Comparison of ENCODE assay signal across 8 cellular contexts in genomic region chr13:92175330-92175729, GRCh38.
DNase-seq lines count a peak whose midpoint lies in the region; ATAC-seq and TF ChIP-seq lines count a peak whose summit lies in the region.

No MANE protein-coding gene starts in this region.

- peaks cover 10% of the 10 kb centered on the region for H3K27me3 ChIP-seq in smooth muscle cell (ENCODE audit: low read depth)
- H3K27me3 ChIP-seq in effector memory CD4-positive, alpha-beta T cell (replicated peaks; ENCODE audit: control insufficient read depth, insufficient read depth, low read length, poor library complexity, severe bottlenecking), result no peaks in the 10 kb centered on the region

- H3K27ac ChIP-seq in smooth muscle cell (ENCODE audit: low read depth), result no peak overlapping the region
- H3K27ac ChIP-seq in effector memory CD4-positive, alpha-beta T cell (ENCODE audit: insufficient read depth, low read length, poor library complexity, severe bottlenecking), result no peak overlapping the region

- H3K4me2 ChIP-seq in smooth muscle cell, result no peak overlapping the region

- no peaks in the 10 kb centered on the region for H3K27me3 Mint-ChIP-seq in activated T-cell treated with anti-CD3 and anti-CD28 coated beads, Interleukin-2, amount 50 U/mL, for 4 hours (ENCODE audit: low read depth)

- H3K9me3 ChIP-seq in smooth muscle cell (replicated peaks; ENCODE audit: low read depth), result no peaks in the 10 kb centered on the region
- no peaks in the 10 kb centered on the region for H3K9me3 ChIP-seq in effector memory CD4-positive, alpha-beta T cell (ENCODE audit: control insufficient read depth, low read length)

- DNase-seq in HT1080 (ENCODE audit: low read depth) (peak; percentile 68), OCI-M1 (lab: John Stamatoyannopoulos, UW) (peak; percentile 96), fibroblast of mammary gland (ENCODE audit: low read depth) (peak; percentile 61), smooth muscle cell (lab: John Stamatoyannopoulos, UW; ENCODE audit: unreplicated experiment) (no peak), GM19238 (ENCODE audit: insufficient read length, low spot score) (no peak)
- DNase-seq in effector memory CD4-positive, alpha-beta T cell, result no peak
- DNase-seq in activated T-cell treated with anti-CD3 and anti-CD28 coated beads, Interleukin-2, amount 50 U/mL, for 4 hours, result no peak

- no peak for ATAC-seq in activated T-cell treated with anti-CD3 and anti-CD28 coated beads, Interleukin-2, amount 50 U/mL, for 4 hours

- no peaks in the 10 kb centered on the region for H4K20me1 ChIP-seq in smooth muscle cell (ENCODE audit: low read depth)

- peak; percentile 25; the same call in 1 of the 2 replicates for TF ChIP-seq CTCF in GM12874 (IDR thresholded peaks at IDR 0.05; ENCODE audit: insufficient read depth, low read depth, low read length)
- TF ChIP-seq CTCF in fibroblast of mammary gland (conservative IDR thresholded peaks at IDR 0.05; ENCODE audit: control insufficient read depth, insufficient read depth, low read depth, low read length), result peak; percentile 49
- TF ChIP-seq CTCF in smooth muscle cell (IDR thresholded peaks at IDR 0.05; ENCODE audit: borderline replicate concordance, insufficient read depth, poor library complexity, severe bottlenecking), result peak; percentile 54

- no peak overlapping the region for H3K9ac ChIP-seq in smooth muscle cell (ENCODE audit: low read depth)

- no peaks in the 10 kb centered on the region for H3K4me1 ChIP-seq in smooth muscle cell (ENCODE audit: low read depth)
- no peaks in the 10 kb centered on the region for H3K4me1 ChIP-seq in effector memory CD4-positive, alpha-beta T cell (ENCODE audit: control insufficient read depth, insufficient read depth, low read length, poor library complexity, severe bottlenecking)

- no peaks in the 10 kb centered on the region for H3K4me1 Mint-ChIP-seq in activated T-cell treated with anti-CD3 and anti-CD28 coated beads, Interleukin-2, amount 50 U/mL, for 4 hours (ENCODE audit: low read depth)

- no peaks in the 10 kb centered on the region for H3K36me3 Mint-ChIP-seq in activated T-cell treated with anti-CD3 and anti-CD28 coated beads, Interleukin-2, amount 50 U/mL, for 4 hours (ENCODE audit: insufficient read depth)

- WGBS in smooth muscle cell (ENCODE audit: low lambda C conversion rate), result 23% methylated on average over 4 of the region's 4 CpGs

- H2AFZ ChIP-seq in smooth muscle cell (ENCODE audit: low read depth), result no peak overlapping the region

- H3K9me3 Mint-ChIP-seq in activated T-cell treated with anti-CD3 and anti-CD28 coated beads, Interleukin-2, amount 50 U/mL, for 4 hours, result no peaks in the 10 kb centered on the region

- no peaks in the 10 kb centered on the region for H3F3A ChIP-seq in smooth muscle cell (ENCODE audit: low read depth)

- no peaks in the 10 kb centered on the region for H3K79me2 ChIP-seq in smooth muscle cell (ENCODE audit: low read depth)

- H3K4me3 Mint-ChIP-seq in activated T-cell treated with anti-CD3 and anti-CD28 coated beads, Interleukin-2, amount 50 U/mL, for 4 hours, result no peak overlapping the region

- no peaks in the 10 kb centered on the region for H3K36me3 ChIP-seq in smooth muscle cell (ENCODE audit: low read depth)
- no peaks in the 10 kb centered on the region for H3K36me3 ChIP-seq in effector memory CD4-positive, alpha-beta T cell (ENCODE audit: control insufficient read depth, insufficient read depth, low read length)

- H3K4me3 ChIP-seq in fibroblast of mammary gland (ENCODE audit: control insufficient read depth, low read depth, low read length), result no peak overlapping the region
- H3K4me3 ChIP-seq in smooth muscle cell, result no peak overlapping the region
- H3K4me3 ChIP-seq in effector memory CD4-positive, alpha-beta T cell (ENCODE audit: insufficient read depth, low read depth, low read length, poor library complexity, severe bottlenecking), result no peak overlapping the region

Comparison
In these comparisons a context has a peak if more than half of its experiments do, and no peak if none do; other contexts are left out.
1. DNase-seq: peak in HT1080 (single experiment), OCI-M1 (single experiment) and fibroblast of mammary gland (single experiment); none in smooth muscle cell (single experiment), effector memory CD4-positive, alpha-beta T cell (0 of 3), GM19238 (single experiment) and activated T-cell treated with anti-CD3 and anti-CD28 coated beads, Interleukin-2, amount 50 U/mL, for 4 hours (single experiment).
2. Peak in every context shown above with its lines, with median percentiles within 50 percentile points of each other: CTCF ChIP-seq.